ENCODE assay signal across 6 cellular contexts in the genomic region with DNA sequence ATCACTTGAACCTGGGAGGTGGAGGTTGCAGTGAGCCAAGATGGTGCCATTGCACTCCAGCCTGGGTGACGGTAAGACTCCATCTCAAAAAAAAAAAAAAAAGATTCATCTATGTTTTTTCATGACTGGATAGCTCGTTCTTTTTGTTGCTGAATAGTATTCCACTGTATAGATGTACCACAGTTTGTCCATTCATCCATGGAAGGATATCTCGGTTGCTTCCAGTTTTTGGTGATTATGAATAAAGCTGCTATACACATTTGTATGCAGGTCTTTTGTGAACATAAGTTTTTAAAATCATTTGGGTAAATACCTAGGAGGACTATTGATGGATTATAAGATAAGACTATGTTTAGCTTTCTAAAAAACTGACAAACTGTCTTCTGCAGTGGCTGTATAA.
"Had no signal": no experiment of that assay in that cellular context is flagged by ENCODE, and none has a peak within 500 bp of the region (broad histone marks: within the 10 kb centered on the region; RNA-seq: fewer than 3 reads in every experiment).

No MANE protein-coding gene starts in this region.

- DNase-seq: IMR-90, KBM-7 had no signal

- ATAC-seq: HepG2, K562 had no signal

- H3K4me3 Mint-ChIP-seq: IgD-negative memory B cell had no signal

- H3K4me3 ChIP-seq: K562 had no signal

- H3K27ac ChIP-seq: HL-60 had no signal

- H3K27ac Mint-ChIP-seq: IgD-negative memory B cell had no signal
